1 cellular context compared by ENCODE assay signal in genomic region chr5:65066385-65066784, GRCh38.
A peak's percentile ranks its signal among the peaks of the same experiment; 100 is the strongest.
TF ChIP-seq lines count a peak whose summit lies in the region.

No MANE protein-coding gene starts in this region.

TF ChIP-seq in GM12878, 131 proteins besides CTCF, POLR2A, EP300 and RAD21 (continued from another document and continues in another):
- TF ChIP-seq, protein P1, sequence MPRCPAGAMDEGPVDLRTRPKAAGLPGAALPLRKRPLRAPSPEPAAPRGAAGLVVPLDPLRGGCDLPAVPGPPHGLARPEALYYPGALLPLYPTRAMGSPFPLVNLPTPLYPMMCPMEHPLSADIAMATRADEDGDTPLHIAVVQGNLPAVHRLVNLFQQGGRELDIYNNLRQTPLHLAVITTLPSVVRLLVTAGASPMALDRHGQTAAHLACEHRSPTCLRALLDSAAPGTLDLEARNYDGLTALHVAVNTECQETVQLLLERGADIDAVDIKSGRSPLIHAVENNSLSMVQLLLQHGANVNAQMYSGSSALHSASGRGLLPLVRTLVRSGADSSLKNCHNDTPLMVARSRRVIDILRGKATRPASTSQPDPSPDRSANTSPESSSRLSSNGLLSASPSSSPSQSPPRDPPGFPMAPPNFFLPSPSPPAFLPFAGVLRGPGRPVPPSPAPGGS (IDR thresholded peaks at IDR 0.05; ENCODE audit: borderline replicate concordance, insufficient read depth, low read depth, low read length, poor library complexity, severe bottlenecking): peak; percentile 79
- TF ChIP-seq SREBF2 (IDR thresholded peaks at IDR 0.05; ENCODE audit: low read length): no peak
- TF ChIP-seq, protein P2, sequence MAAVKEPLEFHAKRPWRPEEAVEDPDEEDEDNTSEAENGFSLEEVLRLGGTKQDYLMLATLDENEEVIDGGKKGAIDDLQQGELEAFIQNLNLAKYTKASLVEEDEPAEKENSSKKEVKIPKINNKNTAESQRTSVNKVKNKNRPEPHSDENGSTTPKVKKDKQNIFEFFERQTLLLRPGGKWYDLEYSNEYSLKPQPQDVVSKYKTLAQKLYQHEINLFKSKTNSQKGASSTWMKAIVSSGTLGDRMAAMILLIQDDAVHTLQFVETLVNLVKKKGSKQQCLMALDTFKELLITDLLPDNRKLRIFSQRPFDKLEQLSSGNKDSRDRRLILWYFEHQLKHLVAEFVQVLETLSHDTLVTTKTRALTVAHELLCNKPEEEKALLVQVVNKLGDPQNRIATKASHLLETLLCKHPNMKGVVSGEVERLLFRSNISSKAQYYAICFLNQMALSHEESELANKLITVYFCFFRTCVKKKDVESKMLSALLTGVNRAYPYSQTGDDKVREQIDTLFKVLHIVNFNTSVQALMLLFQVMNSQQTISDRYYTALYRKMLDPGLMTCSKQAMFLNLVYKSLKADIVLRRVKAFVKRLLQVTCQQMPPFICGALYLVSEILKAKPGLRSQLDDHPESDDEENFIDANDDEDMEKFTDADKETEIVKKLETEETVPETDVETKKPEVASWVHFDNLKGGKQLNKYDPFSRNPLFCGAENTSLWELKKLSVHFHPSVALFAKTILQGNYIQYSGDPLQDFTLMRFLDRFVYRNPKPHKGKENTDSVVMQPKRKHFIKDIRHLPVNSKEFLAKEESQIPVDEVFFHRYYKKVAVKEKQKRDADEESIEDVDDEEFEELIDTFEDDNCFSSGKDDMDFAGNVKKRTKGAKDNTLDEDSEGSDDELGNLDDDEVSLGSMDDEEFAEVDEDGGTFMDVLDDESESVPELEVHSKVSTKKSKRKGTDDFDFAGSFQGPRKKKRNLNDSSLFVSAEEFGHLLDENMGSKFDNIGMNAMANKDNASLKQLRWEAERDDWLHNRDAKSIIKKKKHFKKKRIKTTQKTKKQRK (IDR thresholded peaks at IDR 0.05; ENCODE audit: low read depth, low read length): no peak
- TF ChIP-seq DPF2 (IDR thresholded peaks at IDR 0.05): peak; percentile 97
- TF ChIP-seq IRF5 (IDR thresholded peaks at IDR 0.05; ENCODE audit: borderline replicate concordance): no peak
- TF ChIP-seq CHD1 (IDR thresholded peaks at IDR 0.05; ENCODE audit: low read depth, low read length): no peak
- TF ChIP-seq SUPT20H (IDR thresholded peaks at IDR 0.05; ENCODE audit: borderline replicate concordance, control insufficient read depth, low read depth, low read length): no peak
- TF ChIP-seq LARP7 (IDR thresholded peaks at IDR 0.05): no peak
- TF ChIP-seq YY1 (IDR thresholded peaks at IDR 0.05; ENCODE audit: low read depth, low read length): 0 out of 2 replicates have a peak, but pooled peaks have one; percentile 23
- TF ChIP-seq NR2F1 (conservative IDR thresholded peaks at IDR 0.05): peak; percentile 80
- TF ChIP-seq HDGF (IDR thresholded peaks at IDR 0.05): 0 out of 2 replicates have a peak, but pooled peaks have one; percentile 7
- peak; percentile 65 to 73; a peak in 2 of 4 replicates for TF ChIP-seq BHLHE40 (IDR thresholded peaks at IDR 0.05; ENCODE audit: borderline replicate concordance in 1 of 2, low read depth in 2 of 2, low read length in 1 of 2)
- TF ChIP-seq MYB (IDR thresholded peaks at IDR 0.05; ENCODE audit: borderline replicate concordance, low read depth, low read length): no peak
- peak; percentile 81 for TF ChIP-seq PML (IDR thresholded peaks at IDR 0.05; ENCODE audit: low read length)
- TF ChIP-seq MTA2 (IDR thresholded peaks at IDR 0.05; ENCODE audit: low read depth): peak; percentile 97
- peak; percentile 81; the same call in 1 of the 2 replicates for TF ChIP-seq PAX5 (IDR thresholded peaks at IDR 0.05; ENCODE audit: borderline replicate concordance, low read depth, low read length)
- no peak for TF ChIP-seq HSF1 (IDR thresholded peaks at IDR 0.05; ENCODE audit: low read depth, low read length)
- no peak for TF ChIP-seq ZBTB4 (CRISPR knock-in tag; IDR thresholded peaks at IDR 0.05)
- TF ChIP-seq JUND (IDR thresholded peaks at IDR 0.05; ENCODE audit: low read depth, low read length): peak; percentile 55; the same call in 1 of the 2 replicates
- no peak for TF ChIP-seq ZNF622 (IDR thresholded peaks at IDR 0.05)
- TF ChIP-seq POLR2AphosphoS2 (IDR thresholded peaks at IDR 0.05; ENCODE audit: low read depth, low read length): no peak
- TF ChIP-seq ZNF24 (IDR thresholded peaks at IDR 0.05): no peak
- no peak for TF ChIP-seq SREBF1 (IDR thresholded peaks at IDR 0.05; ENCODE audit: low read length)
- TF ChIP-seq BRCA1 (IDR thresholded peaks at IDR 0.05; ENCODE audit: low read depth, low read length): no peak
- TF ChIP-seq MXI1 (IDR thresholded peaks at IDR 0.05; ENCODE audit: low read depth, low read length): no peak
- no peak for TF ChIP-seq PAX8 (IDR thresholded peaks at IDR 0.05)
- no peak for TF ChIP-seq SMC3 (IDR thresholded peaks at IDR 0.05; ENCODE audit: borderline replicate concordance, low read length)
- peak; percentile 99 for TF ChIP-seq IKZF2 (IDR thresholded peaks at IDR 0.05)
- TF ChIP-seq HCFC1 (IDR thresholded peaks at IDR 0.05; ENCODE audit: low read length): no peak
- peak; percentile 81; the same call in 1 of the 2 replicates for TF ChIP-seq BACH1 (IDR thresholded peaks at IDR 0.05; ENCODE audit: borderline replicate concordance)
- TF ChIP-seq E2F8 (IDR thresholded peaks at IDR 0.05; ENCODE audit: low read depth, partially characterized antibody): no peak
- TF ChIP-seq ETV6 (conservative IDR thresholded peaks at IDR 0.05 in 1 of 2, IDR thresholded peaks at IDR 0.05 in 1 of 2; ENCODE audit: borderline replicate concordance in 1 of 2, low read depth in 1 of 2): peak in 1 of 2 experiments; percentile 76; a peak in 2 of 4 replicates
- TF ChIP-seq SMAD1 (IDR thresholded peaks at IDR 0.05; ENCODE audit: low read depth, partially characterized antibody): no peak
- TF ChIP-seq BCLAF1 (IDR thresholded peaks at IDR 0.05): no peak
- TF ChIP-seq, protein P3, sequence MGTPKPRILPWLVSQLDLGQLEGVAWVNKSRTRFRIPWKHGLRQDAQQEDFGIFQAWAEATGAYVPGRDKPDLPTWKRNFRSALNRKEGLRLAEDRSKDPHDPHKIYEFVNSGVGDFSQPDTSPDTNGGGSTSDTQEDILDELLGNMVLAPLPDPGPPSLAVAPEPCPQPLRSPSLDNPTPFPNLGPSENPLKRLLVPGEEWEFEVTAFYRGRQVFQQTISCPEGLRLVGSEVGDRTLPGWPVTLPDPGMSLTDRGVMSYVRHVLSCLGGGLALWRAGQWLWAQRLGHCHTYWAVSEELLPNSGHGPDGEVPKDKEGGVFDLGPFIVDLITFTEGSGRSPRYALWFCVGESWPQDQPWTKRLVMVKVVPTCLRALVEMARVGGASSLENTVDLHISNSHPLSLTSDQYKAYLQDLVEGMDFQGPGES (IDR thresholded peaks at IDR 0.05): no peak
- no peak for TF ChIP-seq CBX3 (IDR thresholded peaks at IDR 0.05; ENCODE audit: borderline replicate concordance, low read depth)
- 0 out of 2 replicates have a peak, but pooled peaks have one; percentile 49 for TF ChIP-seq CBX5 (IDR thresholded peaks at IDR 0.05; ENCODE audit: low read depth)
- TF ChIP-seq NBN (IDR thresholded peaks at IDR 0.05): peak; percentile 92
- no peak for TF ChIP-seq NR2C2 (IDR thresholded peaks at IDR 0.05; ENCODE audit: borderline replicate concordance, control insufficient read depth, insufficient read length, low read depth)
- peak; percentile 93 for TF ChIP-seq SPI1 (IDR thresholded peaks at IDR 0.05; ENCODE audit: borderline replicate concordance, insufficient read depth, low read depth, low read length)
- no peak; the same call in none of the 2 replicates for TF ChIP-seq SMARCA5 (IDR thresholded peaks at IDR 0.05)
- TF ChIP-seq KAT2A (conservative IDR thresholded peaks at IDR 0.05; ENCODE audit: control insufficient read depth, low read depth, low read length): no peak
- TF ChIP-seq SP1 (IDR thresholded peaks at IDR 0.05; ENCODE audit: low read depth, low read length): peak; percentile 45
- TF ChIP-seq USF2 (IDR thresholded peaks at IDR 0.05; ENCODE audit: borderline replicate concordance, low read depth, low read length): no peak
